ENCODE assay signal across 1 cellular context in genomic region chr18:35478520-35479435, GRCh38.
TF ChIP-seq lines count a peak whose summit lies in the region.

No MANE protein-coding gene starts in this region.

TF ChIP-seq in HCT116, 20 proteins besides CTCF, POLR2A, EP300 and RAD21 (continued from another document):
- TF ChIP-seq, protein P1, sequence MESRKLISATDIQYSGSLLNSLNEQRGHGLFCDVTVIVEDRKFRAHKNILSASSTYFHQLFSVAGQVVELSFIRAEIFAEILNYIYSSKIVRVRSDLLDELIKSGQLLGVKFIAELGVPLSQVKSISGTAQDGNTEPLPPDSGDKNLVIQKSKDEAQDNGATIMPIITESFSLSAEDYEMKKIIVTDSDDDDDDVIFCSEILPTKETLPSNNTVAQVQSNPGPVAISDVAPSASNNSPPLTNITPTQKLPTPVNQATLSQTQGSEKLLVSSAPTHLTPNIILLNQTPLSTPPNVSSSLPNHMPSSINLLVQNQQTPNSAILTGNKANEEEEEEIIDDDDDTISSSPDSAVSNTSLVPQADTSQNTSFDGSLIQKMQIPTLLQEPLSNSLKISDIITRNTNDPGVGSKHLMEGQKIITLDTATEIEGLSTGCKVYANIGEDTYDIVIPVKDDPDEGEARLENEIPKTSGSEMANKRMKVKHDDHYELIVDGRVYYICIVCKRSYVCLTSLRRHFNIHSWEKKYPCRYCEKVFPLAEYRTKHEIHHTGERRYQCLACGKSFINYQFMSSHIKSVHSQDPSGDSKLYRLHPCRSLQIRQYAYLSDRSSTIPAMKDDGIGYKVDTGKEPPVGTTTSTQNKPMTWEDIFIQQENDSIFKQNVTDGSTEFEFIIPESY (IDR thresholded peaks at IDR 0.05; ENCODE audit: extremely low read depth, insufficient replicate concordance, low read length): no peak
- TF ChIP-seq JUND (IDR thresholded peaks at IDR 0.05) (peak; percentile 92), CEBPB (IDR thresholded peaks at IDR 0.05; ENCODE audit: low read depth) (peak; percentile 88), EGR1 (IDR thresholded peaks at IDR 0.05; ENCODE audit: low read depth) (no peak)
